In the genomic region with DNA sequence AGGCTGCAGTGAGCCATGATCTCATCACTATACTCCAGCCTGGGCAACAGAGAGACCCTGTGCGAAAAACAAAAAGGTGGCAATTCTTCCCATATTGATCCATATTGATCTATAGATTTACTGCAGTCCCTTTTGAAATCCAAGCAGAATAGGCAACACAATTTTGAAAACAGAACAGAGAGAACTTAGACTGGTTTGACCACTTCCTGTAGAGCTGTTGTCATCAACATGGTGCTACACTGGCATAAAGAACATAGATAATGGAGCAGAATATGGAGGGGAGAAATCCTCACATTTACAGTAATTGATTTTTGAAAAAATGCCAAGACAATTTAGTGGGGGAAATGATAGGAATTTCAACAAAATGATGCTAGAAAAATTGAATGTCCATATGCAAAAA, we compare ENCODE assay signal across 18 cellular contexts.
"Had no signal": no experiment of that assay in that cellular context is flagged by ENCODE, and none has a peak within 500 bp of the region (broad histone marks: within the 10 kb centered on the region; RNA-seq: fewer than 3 reads in every experiment).

No MANE protein-coding gene starts in this region.

- H3K4me3 ChIP-seq: coronary artery, esophagus squamous epithelium, left ventricle myocardium inferior, mucosa of descending colon, pancreas, tibial nerve had no signal

- H3K27me3 ChIP-seq: brain microvascular endothelial cell, esophagus squamous epithelium, pancreas, tibial nerve had no signal

- H3K4me1 ChIP-seq: esophagus squamous epithelium, left ventricle myocardium inferior, pancreas, tibial nerve had no signal

- H3K4me3 Mint-ChIP-seq: activated B cell treated with CpG ODN at 0.5 μM for 24 hours; activated naive CD8-positive, alpha-beta T cell; activated T-cell treated with anti-CD3 and anti-CD28 coated beads, Interleukin-2, amount 50 U/mL, for 4 hours; central memory CD8-positive, alpha-beta T cell had no signal

- H3K27ac ChIP-seq: brain microvascular endothelial cell, coronary artery, esophagus squamous epithelium, left ventricle myocardium inferior, pancreas, tibial nerve had no signal

- DNase-seq: activated B cell treated with CpG ODN at 0.5 μM for 24 hours; activated CD4-positive, alpha-beta T cell treated with anti-CD3 and anti-CD28 coated beads for 48 hours; activated effector memory CD4-positive, alpha-beta T cell treated with anti-CD3 and anti-CD28 coated beads, Interleukin-2, amount 50 U/mL, for 16 hours; activated T-cell treated with anti-CD3 and anti-CD28 coated beads, Interleukin-2, amount 50 U/mL, for 4 hours; brain microvascular endothelial cell; effector CD8-positive, alpha-beta T cell; esophagus squamous epithelium; glutamatergic neuron; hypothalamus; left ventricle myocardium inferior; mucosa of descending colon; pancreas; stimulated activated CD4-positive, alpha-beta T cell treated with anti-CD3 and anti-CD28 coated beads, Interleukin-1b, Interleukin-23, amount 100 ng/mL, for 48 hours had no signal

- H3K27me3 Mint-ChIP-seq: activated B cell treated with CpG ODN at 0.5 μM for 24 hours; activated naive CD8-positive, alpha-beta T cell; naive thymus-derived CD8-positive, alpha-beta T cell had no signal

- H3K9me3 ChIP-seq: esophagus squamous epithelium, mucosa of descending colon, pancreas, tibial nerve had no signal

- H3K36me3 ChIP-seq: brain microvascular endothelial cell, esophagus squamous epithelium, left ventricle myocardium inferior, pancreas, tibial nerve had no signal

- ATAC-seq: activated T-cell treated with anti-CD3 and anti-CD28 coated beads, Interleukin-2, amount 50 U/mL, for 4 hours; mucosa of descending colon; naive thymus-derived CD8-positive, alpha-beta T cell; pancreas had no signal

- H3K27ac Mint-ChIP-seq: activated naive CD8-positive, alpha-beta T cell had no signal

- H3K9me3 Mint-ChIP-seq: central memory CD8-positive, alpha-beta T cell had no signal
